Comparison of ENCODE assay signal across 8 cellular contexts in genomic region chr3:8500966-8501365, GRCh38. TPM values are rescaled to one million over a fixed set of nuclear protein-coding genes. Genes with fewer than 3 reads are reported as not detected.
DNase-seq lines count a peak whose midpoint lies in the region; ATAC-seq and TF ChIP-seq lines count a peak whose summit lies in the region.

No MANE protein-coding gene starts in this region.

- H3K9me2 ChIP-seq in OCI-LY7 (ENCODE audit: insufficient read depth, low read length): no peaks in the 10 kb centered on the region

- intact Hi-C loops in OCI-LY7 (cut with micrococcal nuclease; ENCODE audit: unreplicated experiment): no loop called here

- H3K27me3 ChIP-seq in endocrine pancreas (ENCODE audit: control insufficient read depth, insufficient read depth, low read length): no peaks in the 10 kb centered on the region

- H3K36me3 Mint-ChIP-seq in natural killer cell treated with Interleukin-12 subunit alpha and Interleukin-12 subunit beta and Interleukin-15 and Interleukin-18, amount 100 ng/mL, for 72 hours: no peaks in the 10 kb centered on the region

- DNase-seq in AG04449 (ENCODE audit: low read depth, low spot score) (no peak), OCI-LY7 (ENCODE audit: low spot score) (no peak), NOMO-1 treated with dmso at 0.1 percent for 144 hours (lab: John Stamatoyannopoulos, UW; ENCODE audit: unreplicated experiment) (no peak), AML-193 (lab: John Stamatoyannopoulos, UW) (no peak), NCI-H446 (lab: John Stamatoyannopoulos, UW) (no peak)
- DNase-seq in natural killer cell treated with Interleukin-12 subunit alpha and Interleukin-12 subunit beta and Interleukin-15 and Interleukin-18, amount 100 ng/mL, for 72 hours (ENCODE audit: low spot score): no peak

- peaks cover 0 to 8% of the 10 kb centered on the region in 2 donors for H3K4me1 Mint-ChIP-seq in natural killer cell treated with Interleukin-12 subunit alpha and Interleukin-12 subunit beta and Interleukin-15 and Interleukin-18, amount 100 ng/mL, for 72 hours (ENCODE audit: low read depth in 2 of 2)

- peak overlapping the region in 1 of 2 donors; percentile 48 for H3K27ac Mint-ChIP-seq in natural killer cell treated with Interleukin-12 subunit alpha and Interleukin-12 subunit beta and Interleukin-15 and Interleukin-18, amount 100 ng/mL, for 72 hours

- POLR2A ChIA-PET in AG04449 (lab: Yijun Ruan, JAX) (interaction anchor here (0.7 to 2.4 kb wide), 14 partner anchors 8 to 183 kb away, joined by 3 to 27 read pairs (median 5); no protein-coding TSS in a partner anchor), OCI-LY7 (lab: Charles Lee) (interaction anchor here (1.0 kb wide), 1 partner anchor 17 kb away, joined by 3 read pairs; no protein-coding TSS in a partner anchor)

- no peaks in the 10 kb centered on the region for H3K9me3 Mint-ChIP-seq in natural killer cell treated with Interleukin-12 subunit alpha and Interleukin-12 subunit beta and Interleukin-15 and Interleukin-18, amount 100 ng/mL, for 72 hours

- H3K79me2 ChIP-seq in OCI-LY7 (ENCODE audit: insufficient read depth, low read depth, low read length): no peaks in the 10 kb centered on the region

- H3K4me3 ChIP-seq in AG04449 (ENCODE audit: low read depth, low read length): peak overlapping the region; percentile 58
- H3K4me3 ChIP-seq in OCI-LY7 (ENCODE audit: low read depth, low read length, poor library complexity, severe bottlenecking): peak overlapping the region; percentile 65
- H3K4me3 ChIP-seq in endocrine pancreas (ENCODE audit: control insufficient read depth, insufficient read depth, low read length): peak overlapping the region; percentile 87

- H3K4me1 ChIP-seq in OCI-LY7 (ENCODE audit: insufficient read depth, low read length, poor library complexity, severe bottlenecking): peaks cover 39% of the 10 kb centered on the region
- H3K4me1 ChIP-seq in endocrine pancreas (ENCODE audit: control insufficient read depth, insufficient read depth, low read length): peaks cover 12% of the 10 kb centered on the region

- H3K4me2 ChIP-seq in OCI-LY7 (ENCODE audit: low read length): peak overlapping the region; percentile 62

- no peaks in the 10 kb centered on the region for H3K36me3 ChIP-seq in OCI-LY7 (ENCODE audit: insufficient read depth, low read length)
- no peaks in the 10 kb centered on the region for H3K36me3 ChIP-seq in endocrine pancreas (ENCODE audit: control insufficient read depth, insufficient read depth, low read length)

- ATAC-seq in natural killer cell treated with Interleukin-12 subunit alpha and Interleukin-12 subunit beta and Interleukin-15 and Interleukin-18, amount 100 ng/mL, for 72 hours: no peak
- no peak for ATAC-seq in GM18867 (IDR thresholded peaks at IDR 0.05; ENCODE audit: unreplicated experiment)

- TF ChIP-seq CTCF in AG04449 (IDR thresholded peaks at IDR 0.05; ENCODE audit: insufficient read depth, low read length, missing control alignments): no peak
- no peak for TF ChIP-seq CTCF in OCI-LY7 (conservative IDR thresholded peaks at IDR 0.05; ENCODE audit: low read length)

- BruUV-seq in OCI-LY7 (replicated peaks; lab: Mats Ljungman, UMichigan): no TSS peak

- peak overlapping the region; percentile 60 for H3K9ac ChIP-seq in endocrine pancreas (ENCODE audit: control insufficient read depth, insufficient read depth, low read length)

- H3K4me3 Mint-ChIP-seq in natural killer cell treated with Interleukin-12 subunit alpha and Interleukin-12 subunit beta and Interleukin-15 and Interleukin-18, amount 100 ng/mL, for 72 hours: peak overlapping the region; percentile 79

- CTCF ChIA-PET in AG04449 (lab: Yijun Ruan, JAX): interaction anchor here (0.8 to 2.5 kb wide), 14 partner anchors 8 to 122 kb away, joined by 3 to 13 read pairs (median 5); no protein-coding TSS in a partner anchor
- CTCF ChIA-PET in OCI-LY7 (lab: Charles Lee; ENCODE audit: unreplicated experiment): no interaction called here

- H4K20me1 ChIP-seq in OCI-LY7 (ENCODE audit: insufficient read depth, low read length): no peaks in the 10 kb centered on the region

- H2AFZ ChIP-seq in OCI-LY7 (ENCODE audit: low read length): peak overlapping the region; percentile 94

- peaks cover 0 to 3% of the 10 kb centered on the region in 2 donors for H3K27me3 Mint-ChIP-seq in natural killer cell treated with Interleukin-12 subunit alpha and Interleukin-12 subunit beta and Interleukin-15 and Interleukin-18, amount 100 ng/mL, for 72 hours

- H3K27ac ChIP-seq in OCI-LY7 (ENCODE audit: low read depth, low read length, poor library complexity, severe bottlenecking): no peak overlapping the region

- H3K9me3 ChIP-seq in OCI-LY7 (ENCODE audit: low read length) (no peaks in the 10 kb centered on the region), endocrine pancreas (ENCODE audit: control insufficient read depth, low read length) (no peaks in the 10 kb centered on the region)

RNA-seq across cellular contexts. Expression of gene LMCD1, which starts 0.7 kb away (rescaled TPM):
- 0.47 and 5.8 TPM in 2 replicates for total RNA-seq in OCI-LY7 (2014; rRNA removed; shearing (Covaris generic))
- not detected in 2 replicates for total RNA-seq in OCI-LY7 (2022)
- total RNA-seq in natural killer cell treated with Interleukin-12 subunit alpha and Interleukin-12 subunit beta and Interleukin-15 and Interleukin-18, amount 100 ng/mL, for 72 hours: 1 to 10 TPM in 1 of 2 donors, not detected in 1; 1.0 TPM
